Comparison of ENCODE assay signal across 18 cellular contexts in the genomic region with DNA sequence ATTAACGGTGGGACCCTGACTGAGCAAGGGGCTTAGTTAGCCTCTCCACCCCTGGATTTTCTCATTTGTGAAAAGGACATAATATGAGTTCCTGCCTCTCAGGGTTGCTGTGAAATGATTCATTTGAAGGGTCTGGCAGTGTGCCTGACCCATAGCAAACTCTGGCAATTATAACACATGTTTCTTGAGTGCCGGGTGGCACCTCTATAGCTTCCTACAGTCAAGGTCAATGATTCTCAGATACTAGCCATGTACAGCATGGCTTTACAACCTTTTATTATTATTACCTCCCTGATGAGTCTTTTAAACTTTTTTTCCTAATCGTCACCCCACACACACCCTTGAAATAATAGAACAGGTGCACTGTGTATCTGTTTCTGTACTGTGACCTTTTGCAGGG. TPM values are rescaled to one million over a fixed set of nuclear protein-coding genes. Genes with fewer than 3 reads are reported as not detected.
A peak's percentile ranks its signal among the peaks of the same experiment; 100 is the strongest.
DNase-seq lines count a peak whose midpoint lies in the region; ATAC-seq, FAIRE-seq and TF ChIP-seq lines count a peak whose summit lies in the region.
"Had no signal": no experiment of that assay in that cellular context is flagged by ENCODE, and none has a peak within 500 bp of the region (broad histone marks: within the 10 kb centered on the region; RNA-seq: fewer than 3 reads in every experiment).

No MANE protein-coding gene starts in this region.

- WGBS in pancreas, 2 donors = 23 to 25% methylated on average over 3 of the region's 3 CpGs

- peak overlapping the region; percentile 22 for H3K27ac ChIP-seq in colonic mucosa
- no peak overlapping the region for H3K27ac ChIP-seq in pancreas
- H3K27ac ChIP-seq: A549, C4-2B had no signal

- TF ChIP-seq CTCF in colonic mucosa (IDR thresholded peaks at IDR 0.05) = no peak
- TF ChIP-seq CTCF in pancreas (IDR thresholded peaks at IDR 0.05) = no peak

- H3K4me1 ChIP-seq in colonic mucosa = no peaks in the 10 kb centered on the region
- H3K4me1 ChIP-seq in pancreas = peaks cover 3 to 10% (median 8%) of the 10 kb centered on the region in 3 donors
- H3K4me1 ChIP-seq: A549, BE2C had no signal

- H3K9me3 ChIP-seq in colonic mucosa = no peaks in the 10 kb centered on the region
- H3K9me3 ChIP-seq in pancreas = no peaks in the 10 kb centered on the region
- H3K9me3 ChIP-seq: A549, BE2C had no signal

- H3K27me3 ChIP-seq in colonic mucosa = no peaks in the 10 kb centered on the region
- H3K27me3 ChIP-seq in pancreas = no peaks in the 10 kb centered on the region
- H3K27me3 ChIP-seq: BE2C had no signal

- DNase-seq in NCI-H2029 treated with DMSO at 0.1 percent for 48 hours (lab: John Stamatoyannopoulos, UW) (peak; percentile 27), colonic mucosa (peak; percentile 59), pancreas (peak in 3 of 6 donors; percentile 45 to 64 (median 45)), ureter (ENCODE audit: low spot score) (no peak), DMS53 (lab: John Stamatoyannopoulos, UW) (no peak)
- DNase-seq: BE2C; CD4-positive, alpha-beta memory T cell; DMS79 treated with DMSO at 0.1 percent for 48 hours; GDM1; GOT3; H9 had no signal

- intact Hi-C loops in colonic mucosa (cut with DNase I) (no loop called here), pancreas (cut with DNase I) (no loop called here)

- H3K36me3 ChIP-seq in colonic mucosa (no peaks in the 10 kb centered on the region), pancreas (no peaks in the 10 kb centered on the region)
- H3K36me3 ChIP-seq: BE2C had no signal

- H3K9ac ChIP-seq in colonic mucosa (ENCODE audit: low read depth in 2 of 2, low read length in 2 of 2) = peak overlapping the region in 1 of 2 donors; percentile 67

- FAIRE-seq in pancreas (lab: Jason Lieb, UNC) = no peak
- FAIRE-seq: A549, GM12892, GM19239 had no signal

- H3K4me3 ChIP-seq in colonic mucosa (no peak overlapping the region), pancreas (no peak overlapping the region)
- H3K4me3 ChIP-seq: A549 had no signal

- ATAC-seq in pancreas (peak; percentile 78 to 84 (median 82)), GM18861 (IDR thresholded peaks at IDR 0.05; ENCODE audit: unreplicated experiment) (no peak)
- ATAC-seq: A549 had no signal

RNA-seq across cellular contexts. Expression of a gene that starts 42.1 kb away (rescaled TPM):
- total RNA-seq in colonic mucosa = not detected
- not detected for total RNA-seq in pancreas
- polyA plus RNA-seq in pancreas = not detected
- not detected for total RNA-seq in ureter
- total RNA-seq: CD4-positive, alpha-beta memory T cell; HT-29 had no signal
- polyA plus RNA-seq: A549; AG04450; CD4-positive, alpha-beta memory T cell had no signal

Comparison
In these comparisons a context has a peak if more than half of its experiments do, and no peak if none do; other contexts are left out.
1. DNase-seq: peak in NCI-H2029 treated with DMSO at 0.1 percent for 48 hours (single experiment) and colonic mucosa (single experiment); none in ureter (single experiment) and DMS53 (single experiment).